In the genomic region with DNA sequence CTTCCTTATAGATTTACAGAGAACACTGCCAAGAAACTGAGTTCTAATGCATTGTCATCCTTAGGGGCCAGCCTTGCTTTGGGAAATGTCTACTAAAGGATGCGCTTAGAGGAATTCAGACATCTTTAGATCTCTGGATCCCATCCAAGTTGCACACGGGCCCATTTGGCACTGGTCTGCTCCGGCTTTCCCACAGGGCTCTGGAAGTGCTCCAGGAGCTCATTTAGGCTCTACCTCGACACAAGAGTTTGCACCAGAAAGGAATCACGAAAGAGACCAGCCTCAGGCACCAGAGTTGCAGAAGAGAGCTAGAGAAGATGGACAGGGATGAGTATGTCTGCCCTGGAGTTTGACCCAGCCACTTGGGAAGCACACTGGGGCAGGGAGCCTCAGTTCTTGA, we compare ENCODE assay signal across 16 cellular contexts.
"Had no signal": no experiment of that assay in that cellular context is flagged by ENCODE, and none has a peak within 500 bp of the region (broad histone marks: within the 10 kb centered on the region; RNA-seq: fewer than 3 reads in every experiment).

No MANE protein-coding gene starts in this region.

- FAIRE-seq: endothelial cell of umbilical vein, kidney, pancreas had no signal

- H3K4me3 ChIP-seq: colonic mucosa, left ventricle myocardium inferior, pancreas, testis had no signal

- DNase-seq: activated CD4-positive, alpha-beta memory T cell treated with anti-CD3 and anti-CD28 coated beads, Interleukin-2, amount 10 ng/mL, durations not matched to agents 7 days and 5 days; activated CD8-positive, alpha-beta memory T cell treated with anti-CD3 and anti-CD28 coated beads, Interleukin-2, amount 50 U/mL, for 4 hours; activated naive CD8-positive, alpha-beta T cell treated with anti-CD3 and anti-CD28 coated beads, Interleukin-2, amount 10 ng/mL, durations not matched to agents 7 days and 5 days; activated T-cell treated with anti-CD3 and anti-CD28 coated beads, Interleukin-2, amount 50 U/mL, for 72 hours; anterior cingulate cortex; colonic mucosa; effector CD4-positive, alpha-beta T cell; kidney; left ventricle myocardium inferior; mesendoderm; pancreas; stimulated activated CD4-positive, alpha-beta T cell treated with anti-CD3 and anti-CD28 coated beads, Interleukin-4, amount 100 ng/mL, for 24 hours; stimulated activated naive CD8-positive, alpha-beta T cell treated with anti-CD3 and anti-CD28 coated beads, Interleukin-15, amount 100 ng/mL, for 72 hours; T1000; testis had no signal
